ENCODE assay signal across 1 cellular context in genomic region chr10:103966671-103967432, GRCh38.
TF ChIP-seq lines count a peak whose summit lies in the region.

SLK (plus strand) TSS chr10:103967140; CDS start chr10:103967746, 606 bp downstream.

TF ChIP-seq in WTC11, 78 proteins besides CTCF, POLR2A, EP300 and RAD21 (continued from another document):
- TF ChIP-seq HMGXB4 (CRISPR knock-in tag; IDR thresholded peaks at IDR 0.05) (peak; percentile 75), ZNF512 (CRISPR knock-in tag; IDR thresholded peaks at IDR 0.05; ENCODE audit: borderline replicate concordance) (no peak), CDX4 (CRISPR knock-in tag; IDR thresholded peaks at IDR 0.05; ENCODE audit: borderline replicate concordance) (no peak), RORB (CRISPR knock-in tag; IDR thresholded peaks at IDR 0.05) (no peak), TEAD4 (CRISPR knock-in tag; IDR thresholded peaks at IDR 0.05) (no peak), ZNF423 (CRISPR knock-in tag; IDR thresholded peaks at IDR 0.05) (no peak), ETV6 (CRISPR knock-in tag; IDR thresholded peaks at IDR 0.05) (peak; percentile 61; the same call in 1 of the 2 replicates), TP53 (CRISPR knock-in tag; IDR thresholded peaks at IDR 0.05) (0 out of 2 replicates have a peak, but pooled peaks have one; percentile 52)
